Comparison of ENCODE assay signal across 10 cellular contexts in genomic region chr1:108016451-108016920, GRCh38. TPM values are rescaled to one million over a fixed set of nuclear protein-coding genes. Genes with fewer than 3 reads are reported as not detected.
A peak's percentile ranks its signal among the peaks of the same experiment; 100 is the strongest.
DNase-seq lines count a peak whose midpoint lies in the region; FAIRE-seq and TF ChIP-seq lines count a peak whose summit lies in the region.
"Had no signal": no experiment of that assay in that cellular context is flagged by ENCODE, and none has a peak within 500 bp of the region (broad histone marks: within the 10 kb centered on the region; RNA-seq: fewer than 3 reads in every experiment).

No MANE protein-coding gene starts in this region.

- no peak overlapping the region for H3K27ac ChIP-seq in suprapubic skin

- no peak overlapping the region for H3K4me3 Mint-ChIP-seq in activated naive CD4-positive, alpha-beta T cell treated with anti-CD3 and anti-CD28 coated beads, Interleukin-2, amount 10 ng/mL, durations not matched to agents 7 days and 5 days

- peak; percentile 74 for DNase-seq in GF-D8 (lab: John Stamatoyannopoulos, UW)
- DNase-seq in NCI-H2171 (lab: John Stamatoyannopoulos, UW): peak; percentile 32
- peak; percentile 74 for DNase-seq in bronchial epithelial cell (ENCODE audit: low read depth)
- peak; percentile 93 for DNase-seq in myocyte (ENCODE audit: low read depth)
- DNase-seq in suprapubic skin (ENCODE audit: low spot score in 2 of 2): no peak
- DNase-seq in activated gamma-delta T cell (lab: John Stamatoyannopoulos, UW): no peak
- no peak for DNase-seq in NCI-H774 (lab: John Stamatoyannopoulos, UW)
- DNase-seq in activated naive CD4-positive, alpha-beta T cell treated with anti-CD3 and anti-CD28 coated beads, Interleukin-2, amount 10 ng/mL, durations not matched to agents 7 days and 5 days: no peak
- DNase-seq: T-helper 1 cell had no signal

- H3K36me3 Mint-ChIP-seq in activated naive CD4-positive, alpha-beta T cell treated with anti-CD3 and anti-CD28 coated beads, Interleukin-2, amount 10 ng/mL, durations not matched to agents 7 days and 5 days: no peaks in the 10 kb centered on the region

- no peak overlapping the region for H3K4me3 ChIP-seq in bronchial epithelial cell (ENCODE audit: low read depth, low read length)
- H3K4me3 ChIP-seq in suprapubic skin: no peak overlapping the region

- no peaks in the 10 kb centered on the region for H3K27me3 ChIP-seq in bronchial epithelial cell (ENCODE audit: control insufficient read depth, insufficient read depth, low read length)
- H3K27me3 ChIP-seq in suprapubic skin: no peaks in the 10 kb centered on the region

- no peak for FAIRE-seq in bronchial epithelial cell (lab: Jason Lieb, UNC)
- FAIRE-seq: colon had no signal

- no peaks in the 10 kb centered on the region for H3K9me3 Mint-ChIP-seq in activated naive CD4-positive, alpha-beta T cell treated with anti-CD3 and anti-CD28 coated beads, Interleukin-2, amount 10 ng/mL, durations not matched to agents 7 days and 5 days

- H3K9me3 ChIP-seq in suprapubic skin: no peaks in the 10 kb centered on the region

- no peak for TF ChIP-seq EP300 in suprapubic skin (IDR thresholded peaks at IDR 0.05)

- TF ChIP-seq POLR2A in suprapubic skin (IDR thresholded peaks at IDR 0.05): no peak

- H3K36me3 ChIP-seq in bronchial epithelial cell (ENCODE audit: control insufficient read depth, insufficient read depth, low read length): no peaks in the 10 kb centered on the region
- H3K36me3 ChIP-seq in suprapubic skin: no peaks in the 10 kb centered on the region

- no peaks in the 10 kb centered on the region for H3K4me1 Mint-ChIP-seq in activated naive CD4-positive, alpha-beta T cell treated with anti-CD3 and anti-CD28 coated beads, Interleukin-2, amount 10 ng/mL, durations not matched to agents 7 days and 5 days

- TF ChIP-seq CTCF in bronchial epithelial cell (IDR thresholded peaks at IDR 0.05; ENCODE audit: insufficient read depth, low read length, severe bottlenecking) (no peak), suprapubic skin (IDR thresholded peaks at IDR 0.05) (no peak)

- CTCF ChIA-PET in activated naive CD4-positive, alpha-beta T cell treated with anti-CD3 and anti-CD28 coated beads, Interleukin-2, amount 10 ng/mL, durations not matched to agents 7 days and 5 days (lab: Charles Lee): no interaction called here

- H3K4me1 ChIP-seq in suprapubic skin: no peaks in the 10 kb centered on the region

- WGBS in suprapubic skin: 34% methylated on average over 4 of the region's 4 CpGs

- no peaks in the 10 kb centered on the region for H3K27me3 Mint-ChIP-seq in activated naive CD4-positive, alpha-beta T cell treated with anti-CD3 and anti-CD28 coated beads, Interleukin-2, amount 10 ng/mL, durations not matched to agents 7 days and 5 days

- no peak overlapping the region for H3K27ac Mint-ChIP-seq in activated naive CD4-positive, alpha-beta T cell treated with anti-CD3 and anti-CD28 coated beads, Interleukin-2, amount 10 ng/mL, durations not matched to agents 7 days and 5 days

RNA-seq across cellular contexts. Expression of gene VAV3, which starts 51.5 kb away (rescaled TPM):
- total RNA-seq in bronchial epithelial cell: 10.5 and 30.1 TPM in 2 replicates
- 1.4 and 1.8 TPM in 2 replicates for total RNA-seq in myocyte
- 0.24 TPM for polyA plus RNA-seq in myocyte (2012)
- 100 to 1,000 TPM; 117 to 239 (median 135) TPM for total RNA-seq in suprapubic skin

Comparison
In these comparisons a context has a peak if more than half of its experiments do, and no peak if none do; other contexts are left out.
1. DNase-seq: peak in GF-D8 (single experiment), NCI-H2171 (single experiment), bronchial epithelial cell (single experiment) and myocyte (single experiment); none in suprapubic skin (0 of 2), activated gamma-delta T cell (single experiment), NCI-H774 (single experiment) and activated naive CD4-positive, alpha-beta T cell treated with anti-CD3 and anti-CD28 coated beads, Interleukin-2, amount 10 ng/mL, durations not matched to agents 7 days and 5 days (single experiment).